ENCODE assay signal across 28 cellular contexts in the genomic region with DNA sequence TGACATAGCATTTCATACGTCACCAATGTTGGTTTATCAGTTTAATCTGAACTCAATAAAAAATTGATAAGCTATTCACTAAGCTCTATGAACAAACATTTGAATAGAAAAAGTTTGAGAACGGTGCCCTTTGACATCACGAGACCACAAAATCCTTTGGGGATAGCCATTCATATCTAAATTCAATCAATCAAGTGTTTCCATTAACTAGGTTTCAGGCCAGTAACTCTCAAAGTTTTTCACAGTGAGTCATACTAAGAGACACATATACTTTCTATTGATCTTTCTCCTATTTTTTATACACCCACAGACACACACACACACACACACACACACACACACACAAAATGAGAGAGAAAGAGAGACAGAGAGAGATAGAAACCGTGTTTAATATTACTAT.
"Had no signal": no experiment of that assay in that cellular context is flagged by ENCODE, and none has a peak within 500 bp of the region (broad histone marks: within the 10 kb centered on the region; RNA-seq: fewer than 3 reads in every experiment).

No MANE protein-coding gene starts in this region.

- H3K9me3 ChIP-seq: esophagus muscularis mucosa, gastroesophageal sphincter, heart right ventricle, lower lobe of right lung, pancreas, right atrium auricular region, stomach, thyroid gland, vagina had no signal

- H3K36me3 ChIP-seq: esophagus muscularis mucosa, gastroesophageal sphincter, heart right ventricle, lower lobe of right lung, pancreas, right atrium auricular region, stomach, thyroid gland, vagina had no signal

- H3K36me3 Mint-ChIP-seq: natural killer cell; stimulated activated effector memory CD8-positive, alpha-beta T cell treated with anti-CD3 and anti-CD28 coated beads, Interleukin-12 subunit alpha, Interleukin-12 subunit beta, amount 100 ng/mL, for 72 hours had no signal

- H3K27ac Mint-ChIP-seq: natural killer cell; stimulated activated effector memory CD8-positive, alpha-beta T cell treated with anti-CD3 and anti-CD28 coated beads, Interleukin-12 subunit alpha, Interleukin-12 subunit beta, amount 100 ng/mL, for 72 hours had no signal

- FAIRE-seq: colon, endothelial cell of umbilical vein, islet of Langerhans, pancreas had no signal

- H3K4me2 ChIP-seq: smooth muscle cell had no signal

- DNase-seq: dorsolateral prefrontal cortex; effector CD8-positive, alpha-beta T cell; foreskin keratinocyte; glutamatergic neuron; heart right ventricle; hippocampal formation; kidney glomerular epithelial cell; left ventricle myocardium superior; lower lobe of right lung; natural killer cell; pancreas; stimulated activated CD4-positive, alpha-beta T cell treated with anti-CD3 and anti-CD28 coated beads, Interleukin-12 subunit alpha, Interleukin-12 subunit beta, amount 100 ng/mL, for 4 hours; stimulated activated CD4-positive, alpha-beta T cell treated with anti-CD3 and anti-CD28 coated beads, Interleukin-1b, Interleukin-23, amount 100 ng/mL, for 48 hours; stimulated activated CD4-positive, alpha-beta T cell treated with anti-CD3 and anti-CD28 coated beads, Interleukin-4, amount 100 ng/mL, for 24 hours; stimulated activated naive CD4-positive, alpha-beta T cell treated with Interleukin-2 at 50 U/mL for 16 hours; stomach; thyroid gland; trophoblast cell had no signal

- H3K4me3 ChIP-seq: dorsolateral prefrontal cortex, esophagus muscularis mucosa, gastroesophageal sphincter, heart right ventricle, lower lobe of right lung, pancreas, right atrium auricular region, smooth muscle cell, stomach, thyroid gland, vagina had no signal

- H3K27me3 ChIP-seq: dorsolateral prefrontal cortex, esophagus muscularis mucosa, foreskin keratinocyte, gastroesophageal sphincter, heart right ventricle, pancreas, right atrium auricular region, stomach, thyroid gland, vagina had no signal

- H3K27ac ChIP-seq: dorsolateral prefrontal cortex, esophagus muscularis mucosa, foreskin keratinocyte, gastroesophageal sphincter, heart right ventricle, lower lobe of right lung, pancreas, right atrium auricular region, stomach, thyroid gland, vagina had no signal

- H3K4me1 ChIP-seq: esophagus muscularis mucosa, foreskin keratinocyte, gastroesophageal sphincter, heart right ventricle, lower lobe of right lung, right atrium auricular region, vagina had no signal

- ATAC-seq: foreskin keratinocyte; gastroesophageal sphincter; heart right ventricle; left ventricle myocardium superior; lower lobe of right lung; natural killer cell; pancreas; sciatic nerve; stimulated activated effector memory CD8-positive, alpha-beta T cell treated with anti-CD3 and anti-CD28 coated beads, Interleukin-12 subunit alpha, Interleukin-12 subunit beta, amount 100 ng/mL, for 72 hours had no signal

- H3K4me3 Mint-ChIP-seq: natural killer cell; stimulated activated effector memory CD8-positive, alpha-beta T cell treated with anti-CD3 and anti-CD28 coated beads, Interleukin-12 subunit alpha, Interleukin-12 subunit beta, amount 100 ng/mL, for 72 hours had no signal

- H3K4me1 Mint-ChIP-seq: natural killer cell; stimulated activated effector memory CD8-positive, alpha-beta T cell treated with anti-CD3 and anti-CD28 coated beads, Interleukin-12 subunit alpha, Interleukin-12 subunit beta, amount 100 ng/mL, for 72 hours had no signal

- H3K9me3 Mint-ChIP-seq: natural killer cell had no signal
